ENCODE assay signal across 1 cellular context in genomic region chr5:88548136-88548535, GRCh38.
TF ChIP-seq lines count a peak whose summit lies in the region.

No MANE protein-coding gene starts in this region.

TF ChIP-seq in HCT116, 20 proteins besides CTCF, POLR2A, EP300 and RAD21 (continued from another document):
- TF ChIP-seq, protein P1, sequence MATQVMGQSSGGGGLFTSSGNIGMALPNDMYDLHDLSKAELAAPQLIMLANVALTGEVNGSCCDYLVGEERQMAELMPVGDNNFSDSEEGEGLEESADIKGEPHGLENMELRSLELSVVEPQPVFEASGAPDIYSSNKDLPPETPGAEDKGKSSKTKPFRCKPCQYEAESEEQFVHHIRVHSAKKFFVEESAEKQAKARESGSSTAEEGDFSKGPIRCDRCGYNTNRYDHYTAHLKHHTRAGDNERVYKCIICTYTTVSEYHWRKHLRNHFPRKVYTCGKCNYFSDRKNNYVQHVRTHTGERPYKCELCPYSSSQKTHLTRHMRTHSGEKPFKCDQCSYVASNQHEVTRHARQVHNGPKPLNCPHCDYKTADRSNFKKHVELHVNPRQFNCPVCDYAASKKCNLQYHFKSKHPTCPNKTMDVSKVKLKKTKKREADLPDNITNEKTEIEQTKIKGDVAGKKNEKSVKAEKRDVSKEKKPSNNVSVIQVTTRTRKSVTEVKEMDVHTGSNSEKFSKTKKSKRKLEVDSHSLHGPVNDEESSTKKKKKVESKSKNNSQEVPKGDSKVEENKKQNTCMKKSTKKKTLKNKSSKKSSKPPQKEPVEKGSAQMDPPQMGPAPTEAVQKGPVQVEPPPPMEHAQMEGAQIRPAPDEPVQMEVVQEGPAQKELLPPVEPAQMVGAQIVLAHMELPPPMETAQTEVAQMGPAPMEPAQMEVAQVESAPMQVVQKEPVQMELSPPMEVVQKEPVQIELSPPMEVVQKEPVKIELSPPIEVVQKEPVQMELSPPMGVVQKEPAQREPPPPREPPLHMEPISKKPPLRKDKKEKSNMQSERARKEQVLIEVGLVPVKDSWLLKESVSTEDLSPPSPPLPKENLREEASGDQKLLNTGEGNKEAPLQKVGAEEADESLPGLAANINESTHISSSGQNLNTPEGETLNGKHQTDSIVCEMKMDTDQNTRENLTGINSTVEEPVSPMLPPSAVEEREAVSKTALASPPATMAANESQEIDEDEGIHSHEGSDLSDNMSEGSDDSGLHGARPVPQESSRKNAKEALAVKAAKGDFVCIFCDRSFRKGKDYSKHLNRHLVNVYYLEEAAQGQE (IDR thresholded peaks at IDR 0.05; ENCODE audit: low read depth): no peak
- TF ChIP-seq ZFX (IDR thresholded peaks at IDR 0.05): no peak
- no peak for TF ChIP-seq CEBPB (IDR thresholded peaks at IDR 0.05; ENCODE audit: low read depth)
- TF ChIP-seq ZNF274 (IDR thresholded peaks at IDR 0.05; ENCODE audit: low read depth, low read length): no peak
- no peak for TF ChIP-seq POLR2AphosphoS5 (IDR thresholded peaks at IDR 0.05; ENCODE audit: low read depth, low read length)
- TF ChIP-seq SRF (IDR thresholded peaks at IDR 0.05; ENCODE audit: low read depth): no peak
- no peak for TF ChIP-seq SIN3A (IDR thresholded peaks at IDR 0.05; ENCODE audit: low read depth)
- TF ChIP-seq ELF1 (IDR thresholded peaks at IDR 0.05; ENCODE audit: borderline replicate concordance, low read depth): no peak
- no peak for TF ChIP-seq TCF7L2 (IDR thresholded peaks at IDR 0.05; ENCODE audit: borderline replicate concordance, extremely low read depth, insufficient read depth, insufficient read length)
- TF ChIP-seq CBX3 (IDR thresholded peaks at IDR 0.05; ENCODE audit: low read depth): no peak
- TF ChIP-seq YY1 (IDR thresholded peaks at IDR 0.05; ENCODE audit: extremely low read depth, insufficient replicate concordance, low read depth, low read length): no peak
- TF ChIP-seq EZH2phosphoT487 (IDR thresholded peaks at IDR 0.05; ENCODE audit: borderline replicate concordance): no peak
- TF ChIP-seq MAX (IDR thresholded peaks at IDR 0.05): no peak
- no peak for TF ChIP-seq EZH2 (IDR thresholded peaks at IDR 0.05)
